In genomic region chr17:48554412-48555090, GRCh38 we compare ENCODE assay signal across 12 cellular contexts. TPM values are rescaled to one million over a fixed set of nuclear protein-coding genes. Genes with fewer than 3 reads are reported as not detected.
DNase-seq lines count a peak whose midpoint lies in the region; ATAC-seq and TF ChIP-seq lines count a peak whose summit lies in the region.
"Had no signal": no experiment of that assay in that cellular context is flagged by ENCODE, and none has a peak within 500 bp of the region (broad histone marks: within the 10 kb centered on the region; RNA-seq: fewer than 3 reads in every experiment).

No MANE protein-coding gene starts in this region.

- H3K4me3 ChIP-seq in colonic mucosa (peak overlapping the region; percentile 2), mesenchymal stem cell (ENCODE audit: insufficient read depth in 1 of 2, low read depth in 1 of 2, low read length in 2 of 2) (peak overlapping the region; percentile 43 to 76), upper lobe of left lung (peak overlapping the region in 3 of 4 donors; percentile 14 to 40 (median 33))

- H3K4me1 Mint-ChIP-seq in activated naive CD4-positive, alpha-beta T cell treated with anti-CD3 and anti-CD28 coated beads, Interleukin-2, amount 50 U/mL, for 24 hours = peaks cover 16% of the 10 kb centered on the region

- H2AK5ac ChIP-seq in mesenchymal stem cell (ENCODE audit: low read length, severe bottlenecking) = peak overlapping the region; percentile 65

- peak overlapping the region; percentile 49 for H2BK5ac ChIP-seq in mesenchymal stem cell (ENCODE audit: low read depth, low read length, poor library complexity, severe bottlenecking)

- H3K27me3 Mint-ChIP-seq in activated naive CD4-positive, alpha-beta T cell treated with anti-CD3 and anti-CD28 coated beads, Interleukin-2, amount 50 U/mL, for 24 hours = peaks cover 1% of the 10 kb centered on the region

- no peaks in the 10 kb centered on the region for H3K36me3 Mint-ChIP-seq in activated naive CD4-positive, alpha-beta T cell treated with anti-CD3 and anti-CD28 coated beads, Interleukin-2, amount 50 U/mL, for 24 hours
- H3K36me3 Mint-ChIP-seq in activated naive CD4-positive, alpha-beta T cell treated with anti-CD3 and anti-CD28 coated beads, Interleukin-2, amount 50 U/mL, for 72 hours = no peaks in the 10 kb centered on the region

- TF ChIP-seq CTCF in colonic mucosa (IDR thresholded peaks at IDR 0.05) (no peak), upper lobe of left lung (IDR thresholded peaks at IDR 0.05) (no peak)

- H3K4me3 Mint-ChIP-seq in activated naive CD4-positive, alpha-beta T cell treated with anti-CD3 and anti-CD28 coated beads, Interleukin-2, amount 50 U/mL, for 24 hours = peak overlapping the region; percentile 89

- peak overlapping the region; percentile 97 for H2BK15ac ChIP-seq in mesenchymal stem cell (ENCODE audit: low read depth, poor library complexity, severe bottlenecking)

- peak overlapping the region; percentile 84 for H3K4me2 ChIP-seq in mesenchymal stem cell (ENCODE audit: low read length, poor library complexity, severe bottlenecking)

- H3K27ac Mint-ChIP-seq in activated naive CD4-positive, alpha-beta T cell treated with anti-CD3 and anti-CD28 coated beads, Interleukin-2, amount 50 U/mL, for 24 hours = no peak overlapping the region
- no peak overlapping the region for H3K27ac Mint-ChIP-seq in activated naive CD4-positive, alpha-beta T cell treated with anti-CD3 and anti-CD28 coated beads, Interleukin-2, amount 50 U/mL, for 72 hours
- H3K27ac Mint-ChIP-seq: activated naive CD4-positive, alpha-beta T cell treated with anti-CD3 and anti-CD28 coated beads for 36 hours; IgD-negative memory B cell had no signal

- H3K79me1 ChIP-seq in mesenchymal stem cell (replicated peaks; ENCODE audit: low read length, poor library complexity, severe bottlenecking) = peaks cover 3% of the 10 kb centered on the region

- H3K36me3 ChIP-seq in colonic mucosa (no peaks in the 10 kb centered on the region), mesenchymal stem cell (ENCODE audit: control insufficient read depth in 1 of 2, insufficient read depth in 2 of 2, low read depth in 1 of 2, low read length in 2 of 2) (peaks cover 26 to 28% of the 10 kb centered on the region in 2 experiments), upper lobe of left lung (no peaks in the 10 kb centered on the region)

- H3K27me3 ChIP-seq in colonic mucosa (no peaks in the 10 kb centered on the region), mesenchymal stem cell (ENCODE audit: control insufficient read depth in 1 of 2, insufficient read depth in 1 of 2, low read length in 2 of 2) (no peaks in the 10 kb centered on the region), upper lobe of left lung (peaks cover 0 to 29% (median 13%) of the 10 kb centered on the region in 4 donors)

- no peaks in the 10 kb centered on the region for H3K9me3 Mint-ChIP-seq in activated naive CD4-positive, alpha-beta T cell treated with anti-CD3 and anti-CD28 coated beads, Interleukin-2, amount 50 U/mL, for 24 hours
- H3K9me3 Mint-ChIP-seq in activated naive CD4-positive, alpha-beta T cell treated with anti-CD3 and anti-CD28 coated beads, Interleukin-2, amount 50 U/mL, for 72 hours = no peaks in the 10 kb centered on the region
- H3K9me3 Mint-ChIP-seq: activated naive CD4-positive, alpha-beta T cell treated with anti-CD3 and anti-CD28 coated beads for 36 hours; IgD-negative memory B cell had no signal

- ATAC-seq in activated naive CD4-positive, alpha-beta T cell treated with anti-CD3 and anti-CD28 coated beads, Interleukin-2, amount 50 U/mL, for 72 hours = no peak
- ATAC-seq in upper lobe of left lung (ENCODE audit: low FRiP score in 2 of 2) (no peak), HG03045 (IDR thresholded peaks at IDR 0.05; ENCODE audit: unreplicated experiment) (no peak)

- peak overlapping the region; percentile 94 for H2BK120ac ChIP-seq in mesenchymal stem cell (ENCODE audit: low read depth, low read length)

- no peak for TF ChIP-seq POLR2A in upper lobe of left lung (IDR thresholded peaks at IDR 0.05)

- H3K4me1 ChIP-seq in colonic mucosa (peaks cover 12% of the 10 kb centered on the region), mesenchymal stem cell (ENCODE audit: control insufficient read depth, insufficient read depth, low read depth, low read length) (peaks cover 38% of the 10 kb centered on the region), upper lobe of left lung (peaks cover 2 to 17% (median 6%) of the 10 kb centered on the region in 4 donors)

- H3K23ac ChIP-seq in mesenchymal stem cell (ENCODE audit: low read length in 2 of 2) = peak overlapping the region in 1 of 2 experiments; percentile 23

- H4K91ac ChIP-seq in mesenchymal stem cell (ENCODE audit: low read length) = peak overlapping the region; percentile 96

- no peak for TF ChIP-seq EP300 in upper lobe of left lung (IDR thresholded peaks at IDR 0.05)

- intact Hi-C loops in colonic mucosa (cut with DNase I) = no loop called here

- no peak for DNase-seq in activated naive CD4-positive, alpha-beta T cell treated with anti-CD3 and anti-CD28 coated beads, Interleukin-2, amount 50 U/mL, for 72 hours (ENCODE audit: low spot score in 2 of 2)
- DNase-seq in colonic mucosa = no peak
- DNase-seq in mesenchymal stem cell = peak; percentile 52
- peak in 1 of 2 donors; percentile 79 for DNase-seq in upper lobe of left lung
- DNase-seq in activated CD8-positive, alpha-beta memory T cell treated with anti-CD3 and anti-CD28 coated beads for 24 hours = no peak
- no peak for DNase-seq in 8988T
- DNase-seq: activated naive CD4-positive, alpha-beta T cell treated with anti-CD3 and anti-CD28 coated beads for 36 hours; substantia nigra had no signal

- H2BK12ac ChIP-seq in mesenchymal stem cell (ENCODE audit: low read length in 2 of 2) = peak overlapping the region; percentile 24 to 97

- H3K4ac ChIP-seq in mesenchymal stem cell (ENCODE audit: low read depth in 1 of 2, low read length in 2 of 2) = peak overlapping the region; percentile 75 to 90

- no peak overlapping the region for H2AFZ ChIP-seq in mesenchymal stem cell (ENCODE audit: low read depth, low read length)

- H3K27ac ChIP-seq in colonic mucosa (peak overlapping the region; percentile 39), mesenchymal stem cell (ENCODE audit: low read length, poor library complexity, severe bottlenecking) (peak overlapping the region; percentile 57), upper lobe of left lung (peak overlapping the region; percentile 56 to 86 (median 72))

- no peak overlapping the region for H3K14ac ChIP-seq in mesenchymal stem cell (ENCODE audit: low read length in 2 of 2)

- H3K9me3 ChIP-seq in colonic mucosa (no peaks in the 10 kb centered on the region), mesenchymal stem cell (ENCODE audit: control insufficient read depth, low read length) (no peaks in the 10 kb centered on the region), upper lobe of left lung (no peaks in the 10 kb centered on the region)

- H4K8ac ChIP-seq in mesenchymal stem cell (ENCODE audit: low read length) = peak overlapping the region; percentile 98

- H3K18ac ChIP-seq in mesenchymal stem cell (ENCODE audit: low read depth in 1 of 2, low read length in 2 of 2) = peak overlapping the region; percentile 89 to 94

- peak overlapping the region; percentile 16 to 61 for H3K9ac ChIP-seq in colonic mucosa (ENCODE audit: low read depth in 2 of 2, low read length in 2 of 2)
- H3K9ac ChIP-seq in mesenchymal stem cell (ENCODE audit: low read length) = peak overlapping the region; percentile 93

- WGBS in mesenchymal stem cell = 16% methylated on average over 38 of the region's 41 CpGs
- 47 to 52% methylated on average over 23 to 41 of the region's 41 CpGs for WGBS in upper lobe of left lung, 2 donors

RNA-seq across cellular contexts. Expression of gene HOXB2, which starts 9.6 kb away (rescaled TPM):
- 10 to 100 TPM in 1 of 2 donors, 1 to 10 TPM in 1; 3.2 to 21.7 TPM for total RNA-seq in activated naive CD4-positive, alpha-beta T cell treated with anti-CD3 and anti-CD28 coated beads, Interleukin-2, amount 50 U/mL, for 72 hours
- 1 to 10 TPM; 2.6 to 6.4 TPM for total RNA-seq in colonic mucosa
- polyA plus RNA-seq in mesenchymal stem cell (2013, experiment 1 of 2) = 51.3 TPM
- polyA plus RNA-seq in mesenchymal stem cell (2013, experiment 2 of 2) = 53.0 TPM
- total RNA-seq in upper lobe of left lung = 10 to 100 TPM in 2 of 6 donors, 1 to 10 TPM in 4; 1.4 to 16.1 (median 7.4) TPM

RNA-seq across cellular contexts. Expression of gene HOXB4, which starts 23.6 kb away (rescaled TPM):
- total RNA-seq in activated naive CD4-positive, alpha-beta T cell treated with anti-CD3 and anti-CD28 coated beads, Interleukin-2, amount 50 U/mL, for 72 hours = 1 to 10 TPM in 1 of 2 donors, under 1 TPM in 1; 0.89 to 3.0 TPM
- 1 to 10 TPM; 2.5 to 4.7 TPM for total RNA-seq in colonic mucosa
- 5.9 TPM for polyA plus RNA-seq in mesenchymal stem cell (2013, experiment 1 of 2)
- 5.9 TPM for polyA plus RNA-seq in mesenchymal stem cell (2013, experiment 2 of 2)
- 1 to 10 TPM in 4 of 6 donors, under 1 TPM in 2; 0.61 to 5.6 (median 2.0) TPM for total RNA-seq in upper lobe of left lung

RNA-seq across cellular contexts. Expression of gene HOXB1, which starts 23.7 kb away (rescaled TPM):
- not detected for total RNA-seq in activated naive CD4-positive, alpha-beta T cell treated with anti-CD3 and anti-CD28 coated beads, Interleukin-2, amount 50 U/mL, for 72 hours
- total RNA-seq in colonic mucosa = not detected
- polyA plus RNA-seq in mesenchymal stem cell (2013, experiment 1 of 2) = not detected
- not detected for polyA plus RNA-seq in mesenchymal stem cell (2013, experiment 2 of 2)
- not detected for total RNA-seq in upper lobe of left lung
- total RNA-seq: activated naive CD4-positive, alpha-beta T cell treated with anti-CD3 and anti-CD28 coated beads for 36 hours; myocyte had no signal
- polyA plus RNA-seq: IgD-negative memory B cell had no signal

RNA-seq across cellular contexts. Expression of gene HOXB3, which starts 35.5 kb away (rescaled TPM):
- 1 to 10 TPM; 1.6 to 3.1 TPM for total RNA-seq in activated naive CD4-positive, alpha-beta T cell treated with anti-CD3 and anti-CD28 coated beads, Interleukin-2, amount 50 U/mL, for 72 hours
- total RNA-seq in colonic mucosa (10 to 100 TPM; 17.4 to 31.8 TPM), upper lobe of left lung (10 to 100 TPM in 2 of 6 donors, 1 to 10 TPM in 4; 2.9 to 12.6 (median 7.9) TPM)
- polyA plus RNA-seq in mesenchymal stem cell (2013, experiment 1 of 2) = 39.4 TPM
- polyA plus RNA-seq in mesenchymal stem cell (2013, experiment 2 of 2) = 35.7 TPM

RNA-seq across cellular contexts. Expression of gene HOXB5, which starts 39.0 kb away (rescaled TPM):
- total RNA-seq in activated naive CD4-positive, alpha-beta T cell treated with anti-CD3 and anti-CD28 coated beads, Interleukin-2, amount 50 U/mL, for 72 hours = not detected
- total RNA-seq in colonic mucosa (10 to 100 TPM; 11.0 to 22.7 TPM), upper lobe of left lung (1 to 10 TPM in 4 of 6 donors, under 1 TPM in 2; 0.39 to 5.0 (median 1.5) TPM)
- polyA plus RNA-seq in mesenchymal stem cell (2013, experiment 1 of 2) = 15.0 TPM
- 14.1 TPM for polyA plus RNA-seq in mesenchymal stem cell (2013, experiment 2 of 2)
- total RNA-seq: activated naive CD4-positive, alpha-beta T cell treated with anti-CD3 and anti-CD28 coated beads for 36 hours had no signal
- polyA plus RNA-seq: IgD-negative memory B cell had no signal

Comparison
In these comparisons a context has a peak if more than half of its experiments do, and no peak if none do; other contexts are left out.
1. H3K4me3 ChIP-seq: peak in every context shown above with its lines; median percentile 60 in mesenchymal stem cell; 33 in upper lobe of left lung; 2 in colonic mucosa.